In genomic region chrX:48165246-48165645, GRCh38 we compare ENCODE assay signal across 22 cellular contexts. TPM values are rescaled to one million over a fixed set of nuclear protein-coding genes. Genes with fewer than 3 reads are reported as not detected.
DNase-seq lines count a peak whose midpoint lies in the region; ATAC-seq, FAIRE-seq and TF ChIP-seq lines count a peak whose summit lies in the region.
"Had no signal": no experiment of that assay in that cellular context is flagged by ENCODE, and none has a peak within 500 bp of the region (broad histone marks: within the 10 kb centered on the region; RNA-seq: fewer than 3 reads in every experiment).

No MANE protein-coding gene starts in this region.

- no peak for TF ChIP-seq POLR2A in breast epithelium (IDR thresholded peaks at IDR 0.05)

- POLR2A ChIA-PET in MCF 10A (lab: Yijun Ruan, JAX) (no interaction called here), T-cell (lab: Charles Lee) (no interaction called here)

- intact Hi-C loops in MCF 10A (cut with micrococcal nuclease) (no loop called here), breast epithelium (cut with DNase I; ENCODE audit: low total_unique reads) (no loop called here)

- no peak overlapping the region for H3K4me3 ChIP-seq in breast epithelium
- H3K4me3 ChIP-seq: BLaER1 treated with 17β-estradiol and CSF1 and Interleukin-3, amounts not matched to agents 10 nM and 100 nM; HAP-1 had no signal

- H3K4me1 ChIP-seq in breast epithelium = no peaks in the 10 kb centered on the region
- H3K4me1 ChIP-seq: BLaER1 treated with 17β-estradiol and CSF1 and Interleukin-3, amounts not matched to agents 10 nM and 100 nM; HAP-1 had no signal

- TF ChIP-seq CTCF in MCF 10A (IDR thresholded peaks at IDR 0.05; ENCODE audit: unreplicated experiment) = no peak
- no peak for TF ChIP-seq CTCF in breast epithelium (IDR thresholded peaks at IDR 0.05)

- peaks cover 0 to 15% of the 10 kb centered on the region in 2 donors for H3K27me3 ChIP-seq in breast epithelium

- BruUV-seq in MCF 10A (replicated peaks; lab: Mats Ljungman, UMichigan) = no TSS peak

- no peak for ATAC-seq in T-cell (replicated peaks in 1 of 4)
- ATAC-seq: CD8-positive, alpha-beta T cell had no signal

- H3K4me1 Mint-ChIP-seq in MCF 10A (ENCODE audit: insufficient read depth, unreplicated experiment) = no peaks in the 10 kb centered on the region
- no peaks in the 10 kb centered on the region for H3K4me1 Mint-ChIP-seq in T-cell
- H3K4me1 Mint-ChIP-seq: B cell, IgD-negative memory B cell had no signal

- H3K36me3 ChIP-seq in breast epithelium = no peaks in the 10 kb centered on the region
- H3K36me3 ChIP-seq: BLaER1 treated with 17β-estradiol and CSF1 and Interleukin-3, amounts not matched to agents 10 nM and 100 nM; HAP-1 had no signal

- H3K27me3 Mint-ChIP-seq in MCF 10A (ENCODE audit: insufficient read depth, unreplicated experiment) (no peaks in the 10 kb centered on the region), T-cell (peaks cover 5 to 24% of the 10 kb centered on the region in 2 donors)

- H3K9me3 Mint-ChIP-seq in MCF 10A (ENCODE audit: unreplicated experiment) (peaks cover 24% of the 10 kb centered on the region), T-cell (no peaks in the 10 kb centered on the region)
- H3K9me3 Mint-ChIP-seq: CD8-positive, alpha-beta T cell; IgD-negative memory B cell had no signal

- H3K4me3 Mint-ChIP-seq in MCF 10A (ENCODE audit: unreplicated experiment) (no peak overlapping the region), T-cell (no peak overlapping the region)
- H3K4me3 Mint-ChIP-seq: B cell; CD8-positive, alpha-beta T cell had no signal

- CTCF ChIA-PET in MCF 10A (lab: Yijun Ruan, JAX) = interaction anchor here (0.6 kb wide), 1 partner anchor 302 kb away, joined by 3 read pairs; no protein-coding TSS in a partner anchor
- CTCF ChIA-PET in T-cell (lab: Charles Lee) = no interaction called here

- DNase-seq in MCF 10A (ENCODE audit: unreplicated experiment) (peak; percentile 48), breast epithelium (ENCODE audit: low spot score in 2 of 2) (no peak), M059J (ENCODE audit: low read depth) (peak; percentile 85), RCC 7860 (ENCODE audit: low spot score) (peak; percentile 72), middle frontal gyrus (ENCODE audit: extremely low spot score, low spot score) (no peak), T-cell (no peak), globus pallidus (ENCODE audit: low spot score) (no peak)
- no peak for DNase-seq in stimulated activated CD4-positive, alpha-beta T cell treated with anti-CD3 and anti-CD28 coated beads, Interleukin-2, amount 100 ng/mL, for 24 hours
- DNase-seq: Calu3; CD8-positive, alpha-beta T cell; DMS79 treated with DMSO at 0.1 percent for 48 hours; EL had no signal

- H3K9me3 ChIP-seq in breast epithelium = no peaks in the 10 kb centered on the region
- H3K9me3 ChIP-seq: HAP-1 had no signal

- H3K27ac Mint-ChIP-seq in MCF 10A (ENCODE audit: low read depth, unreplicated experiment) (no peak overlapping the region), T-cell (no peak overlapping the region)
- H3K27ac Mint-ChIP-seq: B cell; CD8-positive, alpha-beta T cell; IgD-negative memory B cell had no signal

- no peaks in the 10 kb centered on the region for H3K36me3 Mint-ChIP-seq in MCF 10A (ENCODE audit: insufficient read depth, unreplicated experiment)
- H3K36me3 Mint-ChIP-seq in T-cell = no peaks in the 10 kb centered on the region
- H3K36me3 Mint-ChIP-seq: CD8-positive, alpha-beta T cell; IgD-negative memory B cell had no signal

- peak; percentile 94 for FAIRE-seq in RCC 7860 (lab: Jason Lieb, UNC)
- FAIRE-seq: G401.6, GM19239, H1, HTR-8/SVneo had no signal

- H3K27ac ChIP-seq in breast epithelium = no peak overlapping the region
- H3K27ac ChIP-seq: 22Rv1; BLaER1 treated with 17β-estradiol and CSF1 and Interleukin-3, amounts not matched to agents 10 nM and 100 nM had no signal

RNA-seq across cellular contexts. Expression of gene SSX5, which starts 31.3 kb away (rescaled TPM):
- total RNA-seq in MCF 10A (2022) = not detected in 2 replicates
- total RNA-seq in breast epithelium = not detected
- total RNA-seq in M059J (2014; rRNA removed; shearing (Covaris generic)) = 0.96 TPM in 1 of 2 replicates, not detected in the other
- not detected for total RNA-seq in T-cell
- total RNA-seq: A673; B cell; Calu3; CD8-positive, alpha-beta T cell; H1 had no signal

RNA-seq across cellular contexts. Expression of gene SPACA5B, which starts 34.8 kb away (rescaled TPM):
- not detected in 2 replicates for total RNA-seq in MCF 10A (2022)
- total RNA-seq in breast epithelium = not detected
- not detected in 2 replicates for total RNA-seq in M059J (2014; rRNA removed; shearing (Covaris generic))
- total RNA-seq in T-cell = not detected
- total RNA-seq: A673; B cell; Calu3; CD8-positive, alpha-beta T cell; H1 had no signal

Comparison
In these comparisons a context has a peak if more than half of its experiments do, and no peak if none do; other contexts are left out.
1. DNase-seq: peak in MCF 10A (single experiment), M059J (single experiment) and RCC 7860 (single experiment); none in breast epithelium (0 of 2), stimulated activated CD4-positive, alpha-beta T cell treated with anti-CD3 and anti-CD28 coated beads, Interleukin-2, amount 100 ng/mL, for 24 hours (0 of 2), middle frontal gyrus (single experiment), T-cell (0 of 34) and globus pallidus (single experiment).